Comparison of ENCODE assay signal across 26 cellular contexts in the genomic region with DNA sequence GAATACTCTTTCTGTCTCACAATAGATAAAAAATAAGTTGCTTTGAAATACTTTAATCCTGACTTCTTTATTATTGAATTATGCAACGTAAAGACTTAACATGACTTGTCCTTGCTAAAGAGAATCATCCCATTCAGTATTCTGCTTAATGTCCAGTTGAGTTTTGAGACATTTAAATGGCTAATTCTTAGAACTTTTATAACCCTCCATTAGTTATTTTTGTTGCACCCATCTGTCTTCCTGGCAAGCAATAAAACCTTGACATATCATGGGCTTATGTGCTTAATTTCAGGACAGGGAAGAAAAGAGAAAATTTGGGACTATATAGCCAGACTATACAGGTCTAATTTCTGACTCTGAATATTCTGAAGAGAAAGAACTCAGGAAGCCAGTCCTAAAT. TPM values are rescaled to one million over a fixed set of nuclear protein-coding genes. Genes with fewer than 3 reads are reported as not detected.
DNase-seq lines count a peak whose midpoint lies in the region; ATAC-seq, FAIRE-seq and TF ChIP-seq lines count a peak whose summit lies in the region.
"Had no signal": no experiment of that assay in that cellular context is flagged by ENCODE, and none has a peak within 500 bp of the region (broad histone marks: within the 10 kb centered on the region; RNA-seq: fewer than 3 reads in every experiment).

No MANE protein-coding gene starts in this region.

- CTCF ChIA-PET in GM10248 (lab: Yijun Ruan, JAX): interaction anchor here (1.8 to 5.8 kb wide), 2 partner anchors 8 to 16 kb away, joined by 5 to 38 read pairs; no protein-coding TSS in a partner anchor

- H3K4me3 Mint-ChIP-seq in naive B cell: peak overlapping the region; percentile 2 to 99 (median 96)
- H3K4me3 Mint-ChIP-seq: activated CD4-positive, alpha-beta T cell treated with anti-CD3 and anti-CD28 coated beads, Interleukin-2, amount 10 ng/mL, durations not matched to agents 24 days and 14 days; activated naive CD8-positive, alpha-beta T cell treated with anti-CD3 and anti-CD28 coated beads, Interleukin-2, amount 50 U/mL, for 24 hours had no signal

- H3K27me3 ChIP-seq in BLaER1 treated with 17β-estradiol and CSF1 and Interleukin-3, amounts not matched to agents 10 nM and 100 nM: no peaks in the 10 kb centered on the region
- no peaks in the 10 kb centered on the region for H3K27me3 ChIP-seq in DOHH2 (ENCODE audit: control insufficient read depth, low read length)
- no peaks in the 10 kb centered on the region for H3K27me3 ChIP-seq in SU-DHL-6 (ENCODE audit: low read length)
- H3K27me3 ChIP-seq: dorsolateral prefrontal cortex, right atrium auricular region, thyroid gland had no signal

- no peak for ATAC-seq in naive B cell (ENCODE audit: low read depth in 2 of 2)
- ATAC-seq: activated naive CD8-positive, alpha-beta T cell treated with anti-CD3 and anti-CD28 coated beads, Interleukin-2, amount 50 U/mL, for 24 hours had no signal

- H3K36me3 Mint-ChIP-seq in naive B cell: peaks cover 18 to 19% of the 10 kb centered on the region in 2 donors

- H3K4me1 ChIP-seq in BLaER1 treated with 17β-estradiol and CSF1 and Interleukin-3, amounts not matched to agents 10 nM and 100 nM: peaks cover 18 to 56% (median 41%) of the 10 kb centered on the region in 10 experiments
- peaks cover 78% of the 10 kb centered on the region for H3K4me1 ChIP-seq in DOHH2 (ENCODE audit: control insufficient read depth, low read length)

- POLR2A ChIA-PET in GM10248 (lab: Yijun Ruan, JAX): no interaction called here

- peaks cover 100% of the 10 kb centered on the region for H3K79me2 ChIP-seq in DOHH2 (ENCODE audit: control insufficient read depth, low read length)
- H3K79me2 ChIP-seq in SU-DHL-6 (ENCODE audit: insufficient read depth, low read length): peaks cover 99% of the 10 kb centered on the region

- H3K27ac ChIP-seq in BLaER1 treated with 17β-estradiol and CSF1 and Interleukin-3, amounts not matched to agents 10 nM and 100 nM: no peak overlapping the region
- peak overlapping the region; percentile 96 for H3K27ac ChIP-seq in DOHH2 (ENCODE audit: low read depth, low read length)
- H3K27ac ChIP-seq in SU-DHL-6 (ENCODE audit: low read depth, low read length): peak overlapping the region; percentile 97
- H3K27ac ChIP-seq: right atrium auricular region, thyroid gland, VCaP had no signal

- no peaks in the 10 kb centered on the region for H3K27me3 Mint-ChIP-seq in naive B cell
- H3K27me3 Mint-ChIP-seq: activated CD4-positive, alpha-beta T cell treated with anti-CD3 and anti-CD28 coated beads, Interleukin-2, amount 10 ng/mL, durations not matched to agents 24 days and 14 days; activated naive CD8-positive, alpha-beta T cell treated with anti-CD3 and anti-CD28 coated beads, Interleukin-2, amount 50 U/mL, for 24 hours; stimulated activated naive CD8-positive, alpha-beta T cell treated with anti-CD3 and anti-CD28 coated beads, Interleukin-15, Interleukin-2, amounts not matched to agents 100 ng/mL and 50 ng/mL, for 24 hours had no signal

- peak overlapping the region in 10 of 11 experiments; percentile 15 to 98 (median 86); a peak in 15 of 22 replicates for H3K4me2 ChIP-seq in BLaER1 treated with 17β-estradiol and CSF1 and Interleukin-3, amounts not matched to agents 10 nM and 100 nM
- H3K4me2 ChIP-seq in DOHH2 (ENCODE audit: low read length): peak overlapping the region; percentile 97
- H3K4me2 ChIP-seq in SU-DHL-6 (ENCODE audit: low read depth, low read length, poor library complexity, severe bottlenecking): peak overlapping the region; percentile 96

- H3K9me3 Mint-ChIP-seq in naive B cell: no peaks in the 10 kb centered on the region
- H3K9me3 Mint-ChIP-seq: activated CD4-positive, alpha-beta T cell treated with anti-CD3 and anti-CD28 coated beads, Interleukin-2, amount 10 ng/mL, durations not matched to agents 24 days and 14 days; activated naive CD8-positive, alpha-beta T cell treated with anti-CD3 and anti-CD28 coated beads, Interleukin-2, amount 50 U/mL, for 24 hours; H9; stimulated activated naive CD8-positive, alpha-beta T cell treated with anti-CD3 and anti-CD28 coated beads, Interleukin-15, Interleukin-2, amounts not matched to agents 100 ng/mL and 50 ng/mL, for 24 hours had no signal

- DNase-seq in naive B cell: no peak
- no peak for DNase-seq in NCI-H69 (lab: John Stamatoyannopoulos, UW)
- DNase-seq in GM10248 (ENCODE audit: extremely low spot score): no peak
- DNase-seq in urothelium cell line (ENCODE audit: low spot score): no peak
- no peak for DNase-seq in GM19240 (ENCODE audit: insufficient read length, low spot score)
- DNase-seq: activated CD4-positive, alpha-beta T cell treated with anti-CD3 and anti-CD28 coated beads, Interleukin-2, amount 10 ng/mL, durations not matched to agents 24 days and 14 days; activated naive CD8-positive, alpha-beta T cell treated with anti-CD3 and anti-CD28 coated beads, Interleukin-2, amount 50 U/mL, for 24 hours; cerebellar nuclear complex; dorsolateral prefrontal cortex; glutamatergic neuron; H9; NCI-H1105 treated with DMSO at 0.1 percent for 48 hours; NCI-H2029 treated with DMSO at 0.1 percent for 48 hours; NCI-H345; NCI-H774; stimulated activated CD4-positive, alpha-beta T cell treated with anti-CD3 and anti-CD28 coated beads, Interleukin-12 subunit alpha, Interleukin-12 subunit beta, amount 100 ng/mL, for 4 hours; stimulated activated CD4-positive, alpha-beta T cell treated with anti-CD3 and anti-CD28 coated beads, Interleukin-4, amount 100 ng/mL, for 24 hours; thyroid gland had no signal

- peaks cover 17% of the 10 kb centered on the region for H3F3A ChIP-seq in DOHH2 (ENCODE audit: control insufficient read depth, insufficient read depth)
- H3F3A ChIP-seq in SU-DHL-6 (ENCODE audit: insufficient read depth): peaks cover 72% of the 10 kb centered on the region

- peaks cover 0 to 3% (median 0%) of the 10 kb centered on the region in 11 experiments; a peak in 3 of 22 replicates for H3K9me3 ChIP-seq in BLaER1 treated with 17β-estradiol and CSF1 and Interleukin-3, amounts not matched to agents 10 nM and 100 nM (replicated peaks in 1 of 11)
- H3K9me3 ChIP-seq in DOHH2 (ENCODE audit: control insufficient read depth, insufficient read depth, low read length) (peaks cover 3% of the 10 kb centered on the region; the same call in 1 of the 2 replicates), SU-DHL-6 (ENCODE audit: insufficient read depth, low read length) (no peaks in the 10 kb centered on the region)
- H3K9me3 ChIP-seq: right atrium auricular region, thyroid gland had no signal

- peak overlapping the region in 5 of 6 donors; percentile 24 to 99 (median 83) for H3K27ac Mint-ChIP-seq in naive B cell
- H3K27ac Mint-ChIP-seq: activated CD4-positive, alpha-beta T cell treated with anti-CD3 and anti-CD28 coated beads, Interleukin-2, amount 10 ng/mL, durations not matched to agents 24 days and 14 days; activated naive CD8-positive, alpha-beta T cell treated with anti-CD3 and anti-CD28 coated beads, Interleukin-2, amount 50 U/mL, for 24 hours; activated T-helper 2 cell treated with anti-CD3 and anti-CD28 coated beads, Interferon-gamma antibody, Interleukin-2, Interleukin-4, amounts not matched to agents 10 μg/mL and 5 μg/mL and 100 μg/mL, durations not matched to agents 14 hours and 24 hours and 36 hours; H9; stimulated activated naive CD8-positive, alpha-beta T cell treated with anti-CD3 and anti-CD28 coated beads, Interleukin-15, Interleukin-2, amounts not matched to agents 100 ng/mL and 50 ng/mL, for 24 hours had no signal

- H4K20me1 ChIP-seq in BLaER1 treated with 17β-estradiol and CSF1 and Interleukin-3, amounts not matched to agents 10 nM and 100 nM: peaks cover 51 to 78% (median 76%) of the 10 kb centered on the region in 11 experiments
- H4K20me1 ChIP-seq in DOHH2 (ENCODE audit: control insufficient read depth, insufficient read depth, low read depth, low read length) (peaks cover 6% of the 10 kb centered on the region; the same call in 1 of the 2 replicates), SU-DHL-6 (ENCODE audit: low read depth, low read length) (0 out of 2 replicates have a peak, but pooled peaks cover 4% of the 10 kb centered on the region)

- H2AFZ ChIP-seq in SU-DHL-6 (ENCODE audit: low read depth, low read length, severe bottlenecking): no peak overlapping the region

- H3K4me3 ChIP-seq in BLaER1 treated with 17β-estradiol and CSF1 and Interleukin-3, amounts not matched to agents 10 nM and 100 nM: no peak overlapping the region
- H3K4me3 ChIP-seq in DOHH2 (ENCODE audit: low read length) (peak overlapping the region; percentile 85), SU-DHL-6 (ENCODE audit: insufficient read depth, low read length, poor library complexity, severe bottlenecking) (peak overlapping the region; percentile 81)
- H3K4me3 ChIP-seq: lung, right atrium auricular region, thyroid gland had no signal

- no peak overlapping the region for H3K9ac ChIP-seq in BLaER1 treated with 17β-estradiol and CSF1 and Interleukin-3, amounts not matched to agents 10 nM and 100 nM
- H3K9ac ChIP-seq in SU-DHL-6 (ENCODE audit: low read length): peak overlapping the region; percentile 75

- peaks cover 59 to 90% (median 78%) of the 10 kb centered on the region in 3 donors for H3K4me1 Mint-ChIP-seq in naive B cell

- H3K9me2 ChIP-seq in DOHH2 (replicated peaks; ENCODE audit: control insufficient read depth, low read length): no peaks in the 10 kb centered on the region
- no peaks in the 10 kb centered on the region for H3K9me2 ChIP-seq in SU-DHL-6 (replicated peaks; ENCODE audit: insufficient read depth, low read length)

- no peak for FAIRE-seq in urothelium cell line (lab: Jason Lieb, UNC)

- peaks cover 33 to 56% (median 50%) of the 10 kb centered on the region in 11 experiments for H3K36me3 ChIP-seq in BLaER1 treated with 17β-estradiol and CSF1 and Interleukin-3, amounts not matched to agents 10 nM and 100 nM
- peaks cover 77% of the 10 kb centered on the region for H3K36me3 ChIP-seq in DOHH2 (ENCODE audit: control insufficient read depth, low read length)
- peaks cover 56% of the 10 kb centered on the region for H3K36me3 ChIP-seq in SU-DHL-6 (ENCODE audit: low read length)
- H3K36me3 ChIP-seq: right atrium auricular region, thyroid gland had no signal

- TF ChIP-seq CTCF in DOHH2 (IDR thresholded peaks at IDR 0.05; ENCODE audit: low read depth, low read length, poor library complexity, severe bottlenecking): no peak
- no peak for TF ChIP-seq CTCF in SU-DHL-6 (IDR thresholded peaks at IDR 0.05; ENCODE audit: insufficient read depth, low read length, poor library complexity, severe bottlenecking)
- TF ChIP-seq CTCF in GM10248 (IDR thresholded peaks at IDR 0.05; ENCODE audit: control extremely low read depth, extremely low read depth, low read depth, missing control alignments): no peak

RNA-seq across cellular contexts. Expression of gene SEC62, which starts 3.1 kb away (rescaled TPM):
- polyA plus RNA-seq in naive B cell (ENCODE audit: low read depth in 6 of 6): 100 to 1,000 TPM; 290 to 440 (median 404) TPM

RNA-seq across cellular contexts. Expression of gene SAMD7, which starts 58.3 kb away (rescaled TPM):
- polyA plus RNA-seq in naive B cell (ENCODE audit: low read depth in 6 of 6): under 1 TPM in 2 of 6 donors, not detected in 4; 0.11 to 0.17 TPM
- polyA plus RNA-seq: lung had no signal

Comparison
In these comparisons a context has a peak if more than half of its experiments do, and no peak if none do; other contexts are left out.
1. H3K27ac ChIP-seq: peak in DOHH2 (single experiment) and SU-DHL-6 (single experiment); none in BLaER1 treated with 17β-estradiol and CSF1 and Interleukin-3, amounts not matched to agents 10 nM and 100 nM (0 of 11).
2. H3K4me3 ChIP-seq: peak in DOHH2 (single experiment) and SU-DHL-6 (single experiment); none in BLaER1 treated with 17β-estradiol and CSF1 and Interleukin-3, amounts not matched to agents 10 nM and 100 nM (0 of 10).
3. Peak in every context shown above with its lines, with median percentiles within 50 percentile points of each other: H3K4me2 ChIP-seq.